In genomic region chr6:26053929-26054658, GRCh38 we compare ENCODE assay signal across 8 cellular contexts. TPM values are rescaled to one million over a fixed set of nuclear protein-coding genes. Genes with fewer than 3 reads are reported as not detected.
A peak's percentile ranks its signal among the peaks of the same experiment; 100 is the strongest.
DNase-seq lines count a peak whose midpoint lies in the region; ATAC-seq and TF ChIP-seq lines count a peak whose summit lies in the region.

No MANE protein-coding gene starts in this region.

- 17% methylated on average over 6 of the region's 6 CpGs for WGBS in urinary bladder

- DNase-seq in Jurkat, Clone E6-1 (ENCODE audit: low read depth, low spot score): no peak
- DNase-seq in astrocyte of the hippocampus (ENCODE audit: low read depth, low spot score): peak; percentile 30
- DNase-seq in lower lobe of right lung: no peak
- DNase-seq in left colon: no peak
- no peak for DNase-seq in DMS114 treated with DMSO at 0.1 percent for 48 hours (lab: John Stamatoyannopoulos, UW; ENCODE audit: unreplicated experiment)

- no peak for ATAC-seq in lower lobe of right lung
- ATAC-seq in left colon: no peak
- no peak for ATAC-seq in GM21619 (IDR thresholded peaks at IDR 0.05; ENCODE audit: unreplicated experiment)

- intact Hi-C loops in lower lobe of right lung (cut with DNase I): no loop called here
- intact Hi-C loops in left colon (cut with DNase I, micrococcal nuclease): no loop called here

- peak overlapping the region; percentile 69 for H3K4me3 ChIP-seq in Jurkat, Clone E6-1 (ENCODE audit: low read length)
- H3K4me3 ChIP-seq in lower lobe of right lung: peak overlapping the region; percentile 59
- peak overlapping the region; percentile 43 for H3K4me3 ChIP-seq in urinary bladder (ENCODE audit: low read depth, low read length)

- H3K9me3 ChIP-seq in lower lobe of right lung: no peaks in the 10 kb centered on the region

- H3K36me3 ChIP-seq in lower lobe of right lung (no peaks in the 10 kb centered on the region), urinary bladder (ENCODE audit: insufficient read depth) (no peaks in the 10 kb centered on the region)

- TF ChIP-seq CTCF in C4-2B (conservative IDR thresholded peaks at IDR 0.05): no peak
- no peak for TF ChIP-seq CTCF in lower lobe of right lung (IDR thresholded peaks at IDR 0.05)

- H3K4me1 ChIP-seq in lower lobe of right lung (peaks cover 8% of the 10 kb centered on the region), urinary bladder (ENCODE audit: insufficient read depth) (no peaks in the 10 kb centered on the region)

- H3K27ac ChIP-seq in C4-2B (peak overlapping the region; percentile 92; the same call in 1 of the 2 replicates), lower lobe of right lung (peak overlapping the region; percentile 93), urinary bladder (ENCODE audit: low read depth) (peak overlapping the region; percentile 94)

- H3K27me3 ChIP-seq in lower lobe of right lung (ENCODE audit: low read depth): no peaks in the 10 kb centered on the region

RNA-seq across cellular contexts. Expression of gene HFE, which starts 33.1 kb away (rescaled TPM):
- polyA plus RNA-seq in Jurkat, Clone E6-1 (2012; ENCODE audit: insufficient read depth, insufficient read length): not detected
- total RNA-seq in lower lobe of right lung (12.4 TPM), urinary bladder (7.3 TPM), left colon (10 to 100 TPM in 1 of 2 donors, 1 to 10 TPM in 1; 8.2 to 12.0 TPM)
- polyA plus RNA-seq in urinary bladder: 9.4 TPM
